Comparison of ENCODE assay signal across 21 cellular contexts in the genomic region with DNA sequence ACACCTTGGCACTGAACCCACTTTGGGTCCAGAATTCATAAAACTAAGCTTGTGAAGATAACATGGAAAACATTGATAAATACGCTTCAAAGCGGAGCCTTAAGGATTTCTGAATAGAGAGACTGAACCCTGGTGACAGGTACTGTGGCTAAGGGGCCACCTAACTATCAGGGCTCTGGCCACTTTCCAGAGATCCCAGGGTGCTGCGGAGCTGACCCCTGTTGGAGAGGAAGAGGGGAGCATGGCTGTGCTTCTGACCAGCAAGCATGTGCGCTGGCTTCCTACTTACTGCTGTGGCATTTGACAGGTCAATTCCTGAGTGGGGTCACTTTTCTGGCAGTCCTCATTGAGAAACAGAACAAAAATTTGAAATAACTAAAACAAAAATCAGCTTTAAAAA.
"Had no signal": no experiment of that assay in that cellular context is flagged by ENCODE, and none has a peak within 500 bp of the region (broad histone marks: within the 10 kb centered on the region; RNA-seq: fewer than 3 reads in every experiment).

No MANE protein-coding gene starts in this region.

- H3K9me3 ChIP-seq: SK-N-SH had no signal

- H3K4me2 ChIP-seq: SK-N-SH had no signal

- H3K9me2 ChIP-seq: SK-N-SH had no signal

- H3K27ac ChIP-seq: HL-60, RWPE1 had no signal

- DNase-seq: KBM-7; MV-4-11; NCI-H1048; NCI-H1105; NCI-H1417; NCI-H1436 treated with DMSO at 0.1 percent for 48 hours; NCI-H1694; NCI-H187 treated with DMSO at 0.1 percent for 48 hours; NCI-H2029 treated with DMSO at 0.1 percent for 48 hours; NCI-H2171 treated with DMSO at 0.1 percent for 48 hours; NCI-H345; NCI-H446 treated with DMSO at 0.1 percent for 48 hours; NCI-H510A treated with DMSO at 0.1 percent for 48 hours; NK-92 treated with Interleukin-12 subunit alpha and Interleukin-12 subunit beta, amount 100 ng/mL, for 24 hours; PC-3; SHP77; SK-N-SH; SW 1271 had no signal

- H3K9ac ChIP-seq: SK-N-SH had no signal

- ATAC-seq: Panc1, PC-3 had no signal
